Comparison of ENCODE assay signal across 19 cellular contexts in the genomic region with DNA sequence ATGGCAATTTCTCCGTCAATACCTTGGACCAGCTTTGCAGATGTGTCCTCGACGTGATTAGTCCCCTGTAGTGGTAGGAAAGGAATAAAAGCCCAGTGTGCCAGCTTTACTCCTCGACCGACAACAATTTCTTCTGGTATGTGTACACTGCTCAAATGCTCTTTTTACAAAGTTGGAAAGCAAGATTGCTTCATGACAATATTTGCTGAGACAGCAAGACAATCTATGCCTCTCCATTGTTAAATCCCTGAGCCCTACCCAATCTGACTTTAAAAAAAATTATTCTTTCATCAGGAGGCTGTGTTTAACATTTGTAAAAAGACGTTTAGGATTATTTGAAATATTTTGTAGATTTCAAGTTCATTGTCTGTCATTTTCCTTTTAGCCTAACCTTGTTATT. TPM values are rescaled to one million over a fixed set of nuclear protein-coding genes. Genes with fewer than 3 reads are reported as not detected.
DNase-seq lines count a peak whose midpoint lies in the region; ATAC-seq and TF ChIP-seq lines count a peak whose summit lies in the region.
"Had no signal": no experiment of that assay in that cellular context is flagged by ENCODE, and none has a peak within 500 bp of the region (broad histone marks: within the 10 kb centered on the region; RNA-seq: fewer than 3 reads in every experiment).

No MANE protein-coding gene starts in this region.

- in situ Hi-C loops in IMR-90 (cut with MboI; ENCODE audit: low sequenced_read_pairs): no loop called here

- ATAC-seq in IMR-90 (ENCODE audit: low read depth): no peak
- ATAC-seq in T-helper 17 cell: no peak
- ATAC-seq in stimulated activated memory B cell treated with anti-CD40 and anti-IgM and Interleukin-4, amounts not matched to agents 10 μg/mL and 1 μg/mL and 100 μg/mL, for 72 hours: no peak
- ATAC-seq: CD8-positive, alpha-beta T cell; Right ventricle myocardium inferior had no signal

- H4K5ac ChIP-seq in IMR-90 (ENCODE audit: low read depth, low read length): peak overlapping the region; percentile 71

- dilution Hi-C loops in IMR-90 (cut with HindIII; ENCODE audit: low sequenced_read_pairs, unreplicated experiment): no loop called here

- H3K4me3 ChIP-seq in IMR-90 (ENCODE audit: insufficient read depth, low read depth, low read length) (no peak overlapping the region), mesenchymal stem cell (ENCODE audit: insufficient read depth in 1 of 2, low read depth in 1 of 2, low read length in 2 of 2) (no peak overlapping the region), smooth muscle cell (no peak overlapping the region)
- H3K4me3 ChIP-seq: Peyer's patch had no signal

- H3K9me3 Mint-ChIP-seq in stimulated activated memory B cell treated with anti-CD40 and anti-IgM and Interleukin-4, amounts not matched to agents 10 μg/mL and 1 μg/mL and 100 μg/mL, for 72 hours: no peaks in the 10 kb centered on the region
- H3K9me3 Mint-ChIP-seq: CD8-positive, alpha-beta T cell had no signal

- H3K4me2 ChIP-seq in IMR-90 (ENCODE audit: low read depth, low read length): no peak overlapping the region; the same call in 1 of the 2 replicates
- no peak overlapping the region for H3K4me2 ChIP-seq in mesenchymal stem cell (ENCODE audit: low read length, poor library complexity, severe bottlenecking)
- no peak overlapping the region for H3K4me2 ChIP-seq in smooth muscle cell
- H3K4me2 ChIP-seq: SK-N-SH had no signal

- 80% methylated on average over 2 of the region's 6 CpGs; no CpG with 5 or more reads in 1 of the 2 experiments for WGBS in IMR-90 (ENCODE audit: extremely low coverage in 2 of 2, insufficient read length in 1 of 2), 2 experiments
- 93% methylated on average over 5 of the region's 6 CpGs for WGBS in mesenchymal stem cell
- WGBS in smooth muscle cell (ENCODE audit: low lambda C conversion rate): 78% methylated on average over 6 of the region's 6 CpGs

- no peak overlapping the region for H2BK12ac ChIP-seq in mesenchymal stem cell (ENCODE audit: low read length in 2 of 2)

- H4K20me1 ChIP-seq in IMR-90 (ENCODE audit: insufficient read depth, low read length) (no peaks in the 10 kb centered on the region), smooth muscle cell (ENCODE audit: low read depth) (no peaks in the 10 kb centered on the region)

- no TSS peak for BruUV-seq in IMR-90 (replicated peaks; lab: Mats Ljungman, UMichigan)

- H2AFZ ChIP-seq in IMR-90 (replicated peaks; ENCODE audit: low read length, poor library complexity) (no peak overlapping the region), mesenchymal stem cell (ENCODE audit: low read depth, low read length) (no peak overlapping the region), smooth muscle cell (ENCODE audit: low read depth) (peak overlapping the region; percentile 63)

- H2AK9ac ChIP-seq in IMR-90 (replicated peaks; ENCODE audit: low read depth, low read length, poor library complexity): no peak overlapping the region

- H3K27me3 ChIP-seq in IMR-90 (ENCODE audit: control insufficient read depth, insufficient read depth, low read length): no peaks in the 10 kb centered on the region
- H3K27me3 ChIP-seq in mesenchymal stem cell (ENCODE audit: control insufficient read depth in 1 of 2, insufficient read depth in 1 of 2, low read length in 2 of 2): no peaks in the 10 kb centered on the region
- H3K27me3 ChIP-seq in smooth muscle cell (ENCODE audit: low read depth): no peaks in the 10 kb centered on the region
- H3K27me3 ChIP-seq: BE2C, Peyer's patch had no signal

- peaks cover 4% of the 10 kb centered on the region for H3K4me1 ChIP-seq in IMR-90 (ENCODE audit: control insufficient read depth, insufficient read depth, low read length)
- H3K4me1 ChIP-seq in mesenchymal stem cell (ENCODE audit: control insufficient read depth, insufficient read depth, low read depth, low read length): no peaks in the 10 kb centered on the region
- H3K4me1 ChIP-seq in smooth muscle cell (ENCODE audit: low read depth): no peaks in the 10 kb centered on the region
- H3K4me1 ChIP-seq: BE2C, Peyer's patch had no signal

- H3F3A ChIP-seq in smooth muscle cell (ENCODE audit: low read depth): no peaks in the 10 kb centered on the region

- no peaks in the 10 kb centered on the region for H3K9me3 ChIP-seq in IMR-90 (ENCODE audit: control insufficient read depth, insufficient read depth, low read length)
- no peaks in the 10 kb centered on the region for H3K9me3 ChIP-seq in T-helper 17 cell (ENCODE audit: control insufficient read depth, low read length, poor library complexity, severe bottlenecking)
- peaks cover 3% of the 10 kb centered on the region for H3K9me3 ChIP-seq in mesenchymal stem cell (ENCODE audit: control insufficient read depth, low read length)
- H3K9me3 ChIP-seq in smooth muscle cell (replicated peaks; ENCODE audit: low read depth): no peaks in the 10 kb centered on the region
- H3K9me3 ChIP-seq: BE2C, Peyer's patch, SK-N-SH had no signal

- TF ChIP-seq RAD21 in IMR-90 (IDR thresholded peaks at IDR 0.05; ENCODE audit: low read length): no peak

- H3K36me3 Mint-ChIP-seq in T-helper 17 cell (ENCODE audit: low read depth): peaks cover 2% of the 10 kb centered on the region
- no peaks in the 10 kb centered on the region for H3K36me3 Mint-ChIP-seq in stimulated activated memory B cell treated with anti-CD40 and anti-IgM and Interleukin-4, amounts not matched to agents 10 μg/mL and 1 μg/mL and 100 μg/mL, for 72 hours
- H3K36me3 Mint-ChIP-seq: CD8-positive, alpha-beta T cell had no signal

- H3K79me1 ChIP-seq in IMR-90 (ENCODE audit: low read depth in 1 of 2, low read length in 2 of 2) (no peaks in the 10 kb centered on the region), mesenchymal stem cell (replicated peaks; ENCODE audit: low read length, poor library complexity, severe bottlenecking) (no peaks in the 10 kb centered on the region)

- intact Hi-C loops in IMR-90 (cut with micrococcal nuclease): no loop called here

- H3K14ac ChIP-seq in IMR-90 (replicated peaks; ENCODE audit: low read depth, low read length) (peak overlapping the region; percentile 31; the same call in 1 of the 2 replicates), mesenchymal stem cell (ENCODE audit: low read length in 2 of 2) (no peak overlapping the region)

- H3K23ac ChIP-seq in IMR-90 (ENCODE audit: low read depth, low read length) (no peak overlapping the region), mesenchymal stem cell (ENCODE audit: low read length in 2 of 2) (no peak overlapping the region)

- peak overlapping the region; percentile 24 for H3K27ac Mint-ChIP-seq in T-helper 17 cell
- no peak overlapping the region for H3K27ac Mint-ChIP-seq in stimulated activated memory B cell treated with anti-CD40 and anti-IgM and Interleukin-4, amounts not matched to agents 10 μg/mL and 1 μg/mL and 100 μg/mL, for 72 hours
- H3K27ac Mint-ChIP-seq: CD8-positive, alpha-beta T cell had no signal

- H4K8ac ChIP-seq in IMR-90 (ENCODE audit: low read depth in 2 of 2, low read length in 2 of 2) (peak overlapping the region in 1 of 2 experiments; percentile 33; a peak in 1 of 4 replicates), mesenchymal stem cell (ENCODE audit: low read length) (no peak overlapping the region)

- H2AK5ac ChIP-seq in IMR-90 (ENCODE audit: low read depth, low read length) (peak overlapping the region; percentile 56; the same call in 1 of the 2 replicates), mesenchymal stem cell (ENCODE audit: low read length, severe bottlenecking) (no peak overlapping the region)

- peak overlapping the region; percentile 70; the same call in 1 of the 2 replicates for H2BK20ac ChIP-seq in IMR-90 (ENCODE audit: low read depth, low read length)

- TF ChIP-seq POLR2A in IMR-90 (IDR thresholded peaks at IDR 0.05; ENCODE audit: low read depth, low read length): no peak

- H2BK15ac ChIP-seq in IMR-90 (ENCODE audit: low read depth, low read length) (0 out of 3 replicates have a peak overlapping the region, but pooled peaks have one; percentile 53), mesenchymal stem cell (ENCODE audit: low read depth, poor library complexity, severe bottlenecking) (no peak overlapping the region)

- POLR2A ChIA-PET in IMR-90 (lab: Charles Lee; ENCODE audit: unreplicated experiment): no interaction called here

- H3K79me2 ChIP-seq in smooth muscle cell (ENCODE audit: low read depth): no peaks in the 10 kb centered on the region

- H3K9me1 ChIP-seq in IMR-90 (ENCODE audit: insufficient read depth, low read length): peaks cover 4% of the 10 kb centered on the region; the same call in 1 of the 2 replicates

- H3K27me3 Mint-ChIP-seq in T-helper 17 cell: peaks cover 22% of the 10 kb centered on the region
- H3K27me3 Mint-ChIP-seq in stimulated activated memory B cell treated with anti-CD40 and anti-IgM and Interleukin-4, amounts not matched to agents 10 μg/mL and 1 μg/mL and 100 μg/mL, for 72 hours: peaks cover 32% of the 10 kb centered on the region

- H3K4ac ChIP-seq in IMR-90 (ENCODE audit: low read depth, low read length) (peak overlapping the region; percentile 34; the same call in 1 of the 2 replicates), mesenchymal stem cell (ENCODE audit: low read depth in 1 of 2, low read length in 2 of 2) (no peak overlapping the region)

- no peak overlapping the region for H3K4me3 Mint-ChIP-seq in T-helper 17 cell
- H3K4me3 Mint-ChIP-seq in stimulated activated memory B cell treated with anti-CD40 and anti-IgM and Interleukin-4, amounts not matched to agents 10 μg/mL and 1 μg/mL and 100 μg/mL, for 72 hours: no peak overlapping the region
- H3K4me3 Mint-ChIP-seq: CD8-positive, alpha-beta T cell had no signal

- DNase-seq in IMR-90: no peak
- DNase-seq in T-helper 17 cell: no peak
- no peak for DNase-seq in mesenchymal stem cell
- DNase-seq in smooth muscle cell (lab: John Stamatoyannopoulos, UW; ENCODE audit: unreplicated experiment): no peak
- no peak for DNase-seq in NCI-H1048 (lab: John Stamatoyannopoulos, UW)
- DNase-seq in NCI-H2196 (lab: John Stamatoyannopoulos, UW; ENCODE audit: unreplicated experiment): no peak
- DNase-seq in D341Med (ENCODE audit: low spot score): no peak
- DNase-seq: BE2C; CD8-positive, alpha-beta T cell; DMS79 treated with DMSO at 0.1 percent for 48 hours; NCI-H2081; NCI-H510A; NCI-H82; Peyer's patch; SK-N-SH; T-helper 1 cell had no signal

- CTCF ChIA-PET in IMR-90 (lab: Yijun Ruan, JAX): no interaction called here

- H3K27ac ChIP-seq in IMR-90 (ENCODE audit: insufficient read depth, low read length) (no peak overlapping the region), mesenchymal stem cell (ENCODE audit: low read length, poor library complexity, severe bottlenecking) (no peak overlapping the region), smooth muscle cell (ENCODE audit: low read depth) (no peak overlapping the region)
- H3K27ac ChIP-seq: Peyer's patch had no signal

- H3K36me3 ChIP-seq in IMR-90 (ENCODE audit: control insufficient read depth, insufficient read depth, low read length) (no peaks in the 10 kb centered on the region), mesenchymal stem cell (ENCODE audit: control insufficient read depth in 1 of 2, insufficient read depth in 2 of 2, low read depth in 1 of 2, low read length in 2 of 2) (no peaks in the 10 kb centered on the region), smooth muscle cell (ENCODE audit: low read depth) (no peaks in the 10 kb centered on the region)
- H3K36me3 ChIP-seq: BE2C, Peyer's patch had no signal

- TF ChIP-seq CTCF in IMR-90 (conservative IDR thresholded peaks at IDR 0.05; ENCODE audit: low read depth, low read length) (no peak), smooth muscle cell (IDR thresholded peaks at IDR 0.05; ENCODE audit: borderline replicate concordance, insufficient read depth, poor library complexity, severe bottlenecking) (no peak)

- H4K91ac ChIP-seq in IMR-90 (ENCODE audit: insufficient read depth, low read depth, low read length) (no peak overlapping the region), mesenchymal stem cell (ENCODE audit: low read length) (no peak overlapping the region)

- H3K56ac ChIP-seq in IMR-90 (ENCODE audit: extremely low read depth, insufficient read depth, low read length): no peak overlapping the region

- H3K18ac ChIP-seq in IMR-90 (ENCODE audit: low read depth, low read length) (peak overlapping the region; percentile 75), mesenchymal stem cell (ENCODE audit: low read depth in 1 of 2, low read length in 2 of 2) (no peak overlapping the region)

- H3K9ac ChIP-seq in IMR-90 (ENCODE audit: low read depth, low read length) (no peak overlapping the region), mesenchymal stem cell (ENCODE audit: low read length) (peak overlapping the region; percentile 47), smooth muscle cell (ENCODE audit: low read depth) (no peak overlapping the region)
- H3K9ac ChIP-seq: SK-N-SH had no signal

- H2BK5ac ChIP-seq in IMR-90 (ENCODE audit: low read depth, low read length, poor library complexity, severe bottlenecking) (no peak overlapping the region), mesenchymal stem cell (ENCODE audit: low read depth, low read length, poor library complexity, severe bottlenecking) (no peak overlapping the region)

- no peak overlapping the region for H2BK120ac ChIP-seq in IMR-90 (ENCODE audit: low read depth, low read length)
- no peak overlapping the region for H2BK120ac ChIP-seq in mesenchymal stem cell (ENCODE audit: low read depth, low read length)

- peaks cover 2% of the 10 kb centered on the region for H3K4me1 Mint-ChIP-seq in T-helper 17 cell
- peaks cover 13% of the 10 kb centered on the region for H3K4me1 Mint-ChIP-seq in stimulated activated memory B cell treated with anti-CD40 and anti-IgM and Interleukin-4, amounts not matched to agents 10 μg/mL and 1 μg/mL and 100 μg/mL, for 72 hours

RNA-seq across cellular contexts. Expression of a gene that starts 27.6 kb away (rescaled TPM):
- total RNA-seq in IMR-90 (2012; rRNA removed) (50.9 and 52.5 TPM in 2 replicates), T-helper 17 cell (10 to 100 TPM; 49.5 to 61.1 TPM), smooth muscle cell (148 and 158 TPM in 2 replicates)
- polyA plus RNA-seq in IMR-90 (2012; rRNA removed) (22.4 and 23.8 TPM in 2 replicates), smooth muscle cell (50.8 and 67.5 TPM in 2 replicates)
- 9.9 and 12.5 TPM in 2 replicates for polyA plus RNA-seq in IMR-90 (2012; cell fraction: cytosol; rRNA removed)
- 12.0 and 32.4 TPM in 2 replicates for polyA plus RNA-seq in IMR-90 (2012; cell fraction: nucleus; rRNA removed; ENCODE audit: low replicate concordance)
- polyA plus RNA-seq in mesenchymal stem cell (2013, experiment 1 of 2): 62.5 TPM
- 60.2 TPM for polyA plus RNA-seq in mesenchymal stem cell (2013, experiment 2 of 2)
- total RNA-seq: H1 had no signal
